Comparison of ENCODE assay signal across 17 cellular contexts in genomic region chr4:174137698-174138097, GRCh38.
DNase-seq lines count a peak whose midpoint lies in the region; ATAC-seq, FAIRE-seq and TF ChIP-seq lines count a peak whose summit lies in the region.
"Had no signal": no experiment of that assay in that cellular context is flagged by ENCODE, and none has a peak within 500 bp of the region (broad histone marks: within the 10 kb centered on the region; RNA-seq: fewer than 3 reads in every experiment).

No MANE protein-coding gene starts in this region.

- H3K9me3 Mint-ChIP-seq in activated T-helper 17 cell treated with anti-CD3 and anti-CD28 coated beads, Interleukin-2, amount 50 U/mL, for 72 hours = no peaks in the 10 kb centered on the region
- H3K9me3 Mint-ChIP-seq: CD4-positive, alpha-beta T cell had no signal

- TF ChIP-seq CTCF in liver (IDR thresholded peaks at IDR 0.05; ENCODE audit: low read depth, low read length, missing input control) = no peak
- no peak for TF ChIP-seq CTCF in HepG2 (CRISPR knock-in tag; IDR thresholded peaks at IDR 0.05)
- TF ChIP-seq CTCF in SK-N-SH (IDR thresholded peaks at IDR 0.05) = no peak

- no peaks in the 10 kb centered on the region for H3K9me2 ChIP-seq in SK-N-SH

- no peak for DNase-seq in HepG2 (ENCODE audit: low spot score)
- no peak for DNase-seq in SK-N-SH
- DNase-seq in NCI-H524 treated with DMSO at 0.1 percent for 48 hours (lab: John Stamatoyannopoulos, UW) = no peak
- DNase-seq: C1 segment of cervical spinal cord; Calu3; CD4-positive, alpha-beta T cell; DMS 273 treated with DMSO at 0.1 percent for 48 hours; GOT3; IMR-90 had no signal

- H3K4me3 Mint-ChIP-seq in activated T-helper 17 cell treated with anti-CD3 and anti-CD28 coated beads, Interleukin-2, amount 50 U/mL, for 72 hours = no peak overlapping the region
- H3K4me3 Mint-ChIP-seq: B cell; CD4-positive, alpha-beta T cell had no signal

- WGBS in liver = 79% methylated on average over 2 of the region's 2 CpGs
- WGBS in HepG2 (ENCODE audit: low lambda C conversion rate) = 32% methylated on average over 2 of the region's 2 CpGs
- 100% methylated on average over 2 of the region's 2 CpGs for WGBS in SK-N-SH (ENCODE audit: low lambda C conversion rate)

- H3K79me2 ChIP-seq in HepG2 (ENCODE audit: insufficient read depth, low read length) (no peaks in the 10 kb centered on the region), SK-N-SH (ENCODE audit: insufficient read depth) (no peaks in the 10 kb centered on the region)

- no peak for FAIRE-seq in HepG2 (lab: Jason Lieb, UNC)
- FAIRE-seq: GM12891 had no signal

- H3K4me2 ChIP-seq in HepG2 (ENCODE audit: low read depth, low read length) (no peak overlapping the region), SK-N-SH (no peak overlapping the region)
- H3K4me2 ChIP-seq: KMS-11 had no signal

- H3K27me3 ChIP-seq in liver (ENCODE audit: control insufficient read depth in 4 of 4, insufficient read depth in 4 of 4, low read length in 3 of 4) = peaks cover 0 to 4% (median 3%) of the 10 kb centered on the region in 4 donors
- no peaks in the 10 kb centered on the region for H3K27me3 ChIP-seq in HepG2 (ENCODE audit: control insufficient read depth in 1 of 2, insufficient read depth in 2 of 2, low read length in 2 of 2)
- no peaks in the 10 kb centered on the region for H3K27me3 ChIP-seq in SK-N-SH (ENCODE audit: insufficient read depth)
- no peaks in the 10 kb centered on the region for H3K27me3 ChIP-seq in rectal smooth muscle tissue (ENCODE audit: control insufficient read depth, insufficient read depth, low read length)

- H3K27ac Mint-ChIP-seq in activated T-helper 17 cell treated with anti-CD3 and anti-CD28 coated beads, Interleukin-2, amount 50 U/mL, for 72 hours = no peak overlapping the region
- H3K27ac Mint-ChIP-seq: B cell; CD4-positive, alpha-beta T cell had no signal

- no peaks in the 10 kb centered on the region for H3K36me3 Mint-ChIP-seq in activated T-helper 17 cell treated with anti-CD3 and anti-CD28 coated beads, Interleukin-2, amount 50 U/mL, for 72 hours (ENCODE audit: low read depth)

- no peak overlapping the region for H3K27ac ChIP-seq in liver (ENCODE audit: low read depth in 1 of 2, low read length in 2 of 2)
- H3K27ac ChIP-seq in HepG2 (ENCODE audit: extremely low read length, insufficient read depth, low read length) = no peak overlapping the region
- peak overlapping the region in 1 of 2 experiments; percentile 100; a peak in 2 of 4 replicates for H3K27ac ChIP-seq in SK-N-SH (ENCODE audit: low read depth in 2 of 2, low read length in 1 of 2)
- peak overlapping the region; percentile 38 for H3K27ac ChIP-seq in rectal smooth muscle tissue (ENCODE audit: low read depth, low read length)
- H3K27ac ChIP-seq: KMS-11 had no signal

- no peaks in the 10 kb centered on the region for H4K20me1 ChIP-seq in HepG2 (ENCODE audit: insufficient read depth, low read length)
- no peaks in the 10 kb centered on the region for H4K20me1 ChIP-seq in SK-N-SH (ENCODE audit: insufficient read depth)

- no peak overlapping the region for H3K9ac ChIP-seq in liver (ENCODE audit: low read depth in 1 of 2, low read length in 2 of 2)
- H3K9ac ChIP-seq in HepG2 (ENCODE audit: insufficient read depth, low read depth, low read length) = no peak overlapping the region
- H3K9ac ChIP-seq in SK-N-SH = no peak overlapping the region
- H3K9ac ChIP-seq in rectal smooth muscle tissue (ENCODE audit: low read length) = no peak overlapping the region
- H3K9ac ChIP-seq: KMS-11 had no signal

- H3F3A ChIP-seq in SK-N-SH (replicated peaks; ENCODE audit: insufficient read depth) = no peaks in the 10 kb centered on the region

- no peak for TF ChIP-seq POLR2A in HepG2 (IDR thresholded peaks at IDR 0.05; ENCODE audit: insufficient read depth in 1 of 2, low read depth in 2 of 2, low read length in 2 of 2)

- H3K36me3 ChIP-seq in liver (ENCODE audit: control insufficient read depth in 4 of 4, insufficient read depth in 3 of 4, low read depth in 1 of 4, low read length in 3 of 4) = no peaks in the 10 kb centered on the region
- no peaks in the 10 kb centered on the region for H3K36me3 ChIP-seq in HepG2 (replicated peaks in 1 of 2; ENCODE audit: control insufficient read depth in 1 of 2, insufficient read depth in 2 of 2, low read length in 2 of 2)
- no peaks in the 10 kb centered on the region for H3K36me3 ChIP-seq in SK-N-SH (replicated peaks in 1 of 2; ENCODE audit: control insufficient read depth in 1 of 2, insufficient read depth in 2 of 2, low read length in 1 of 2)
- no peaks in the 10 kb centered on the region for H3K36me3 ChIP-seq in rectal smooth muscle tissue (ENCODE audit: control insufficient read depth, insufficient read depth, low read length)
- H3K36me3 ChIP-seq: HAP-1 had no signal

- TF ChIP-seq RAD21 in liver (IDR thresholded peaks at IDR 0.05) = no peak
- no peak for TF ChIP-seq RAD21 in HepG2 (CRISPR knock-in tag; IDR thresholded peaks at IDR 0.05)
- TF ChIP-seq RAD21 in SK-N-SH (IDR thresholded peaks at IDR 0.05; ENCODE audit: low read length) = no peak

- no peak for ATAC-seq in HepG2
- ATAC-seq in GM21367 (IDR thresholded peaks at IDR 0.05; ENCODE audit: unreplicated experiment) = no peak
- no peak for ATAC-seq in activated T-helper 17 cell treated with anti-CD3 and anti-CD28 coated beads, Interleukin-2, amount 50 U/mL, for 72 hours (replicated peaks)

- no TSS peak for BruUV-seq in HepG2 (replicated peaks; lab: Mats Ljungman, UMichigan)

- H3K9me3 ChIP-seq in liver (ENCODE audit: control insufficient read depth in 4 of 4, low read length in 3 of 4) (no peaks in the 10 kb centered on the region), HepG2 (ENCODE audit: low read length) (no peaks in the 10 kb centered on the region), SK-N-SH (no peaks in the 10 kb centered on the region)
- H3K9me3 ChIP-seq: HAP-1 had no signal

- CTCF ChIA-PET in HepG2 (lab: Yijun Ruan, JAX; ENCODE audit: low intra/inter-chr PET ratio, low total read pairs) (no interaction called here), SK-N-SH (lab: Yijun Ruan, JAX) (interaction anchor here (1.0 to 1.1 kb wide), 2 partner anchors 11 to 25 kb away, joined by 3 read pairs; no protein-coding TSS in a partner anchor)

- intact Hi-C loops in HepG2 (cut with micrococcal nuclease; ENCODE audit: unreplicated experiment) = no loop called here

- peaks cover 4% of the 10 kb centered on the region for H3K27me3 Mint-ChIP-seq in activated T-helper 17 cell treated with anti-CD3 and anti-CD28 coated beads, Interleukin-2, amount 50 U/mL, for 72 hours

- H2AFZ ChIP-seq in HepG2 (ENCODE audit: low read length) (no peak overlapping the region), SK-N-SH (ENCODE audit: low read depth) (no peak overlapping the region)

- no peaks in the 10 kb centered on the region for H3K4me1 Mint-ChIP-seq in activated T-helper 17 cell treated with anti-CD3 and anti-CD28 coated beads, Interleukin-2, amount 50 U/mL, for 72 hours
- H3K4me1 Mint-ChIP-seq: B cell had no signal

- in situ Hi-C loops in HepG2 (cut with HindIII; ENCODE audit: extremely low pct_ligation_motif_present, low pct_unique_long_range_greater_than_20kb) = no loop called here

- H3K4me1 ChIP-seq in liver (ENCODE audit: control insufficient read depth in 4 of 4, insufficient read depth in 4 of 4, low read length in 3 of 4) = no peaks in the 10 kb centered on the region
- no peaks in the 10 kb centered on the region for H3K4me1 ChIP-seq in HepG2 (ENCODE audit: insufficient read depth, low read length)
- H3K4me1 ChIP-seq in SK-N-SH (ENCODE audit: control insufficient read depth in 1 of 2, insufficient read depth in 2 of 2, low read depth in 1 of 2, low read length in 1 of 2) = peaks cover 10 to 48% of the 10 kb centered on the region in 2 experiments; a peak in 3 of 4 replicates
- peaks cover 8% of the 10 kb centered on the region for H3K4me1 ChIP-seq in rectal smooth muscle tissue (ENCODE audit: control insufficient read depth, insufficient read depth, low read length)
- H3K4me1 ChIP-seq: HAP-1 had no signal

- no peak for TF ChIP-seq EP300 in HepG2 (IDR thresholded peaks at IDR 0.05; ENCODE audit: low read depth in 2 of 2, low read length in 2 of 2)
- no peak for TF ChIP-seq EP300 in HepG2 (CRISPR knock-in tag; IDR thresholded peaks at IDR 0.05; ENCODE audit: borderline replicate concordance)
- TF ChIP-seq EP300 in SK-N-SH (IDR thresholded peaks at IDR 0.05; ENCODE audit: borderline replicate concordance in 1 of 2, low read depth in 1 of 2, low read length in 1 of 2) = no peak

- H3K4me3 ChIP-seq in liver (ENCODE audit: low read depth in 1 of 3, low read length in 3 of 3) = no peak overlapping the region
- H3K4me3 ChIP-seq in HepG2 (replicated peaks in 1 of 3; ENCODE audit: insufficient read depth in 1 of 3, low read depth in 2 of 3, low read length in 3 of 3) = no peak overlapping the region
- H3K4me3 ChIP-seq in SK-N-SH (ENCODE audit: low read depth in 2 of 2, low read length in 1 of 2) = no peak overlapping the region
- no peak overlapping the region for H3K4me3 ChIP-seq in rectal smooth muscle tissue (ENCODE audit: low read length)
- H3K4me3 ChIP-seq: HAP-1 had no signal

- POLR2A ChIA-PET in HepG2 (lab: Yijun Ruan, JAX) (no interaction called here), SK-N-SH (lab: Yijun Ruan, JAX) (no interaction called here)

TF ChIP-seq in liver, 16 proteins besides CTCF, POLR2A, EP300 and RAD21 (continues in another document):
- TF ChIP-seq HNF4G (IDR thresholded peaks at IDR 0.05) = no peak

TF ChIP-seq in SK-N-SH, 30 proteins besides CTCF, POLR2A, EP300 and RAD21 (continues in another document):
- TF ChIP-seq REST (IDR thresholded peaks at IDR 0.05; ENCODE audit: low read depth, low read length) = peak; percentile 86
